ENCODE assay signal across 18 cellular contexts in genomic region chr3:57151021-57151449, GRCh38. TPM values are rescaled to one million over a fixed set of nuclear protein-coding genes. Genes with fewer than 3 reads are reported as not detected.
A peak's percentile ranks its signal among the peaks of the same experiment; 100 is the strongest.
DNase-seq lines count a peak whose midpoint lies in the region; ATAC-seq and TF ChIP-seq lines count a peak whose summit lies in the region.
"Had no signal": no experiment of that assay in that cellular context is flagged by ENCODE, and none has a peak within 500 bp of the region (broad histone marks: within the 10 kb centered on the region; RNA-seq: fewer than 3 reads in every experiment).

No MANE protein-coding gene starts in this region.

- H3K4me1 Mint-ChIP-seq in chondrocyte (ENCODE audit: low read depth), result peaks cover 36% of the 10 kb centered on the region
- peaks cover 61% of the 10 kb centered on the region for H3K4me1 Mint-ChIP-seq in mesothelial cell of epicardium

- H3K27me3 Mint-ChIP-seq in chondrocyte (ENCODE audit: low read depth), result no peaks in the 10 kb centered on the region
- H3K27me3 Mint-ChIP-seq in mesothelial cell of epicardium (ENCODE audit: low read depth), result no peaks in the 10 kb centered on the region

- H3K36me3 Mint-ChIP-seq in chondrocyte (ENCODE audit: low read depth) (no peaks in the 10 kb centered on the region), mesothelial cell of epicardium (peaks cover 5% of the 10 kb centered on the region)

- H3K27me3 ChIP-seq in left ventricle myocardium inferior (ENCODE audit: low read depth) (peaks cover 5% of the 10 kb centered on the region), vagina (no peaks in the 10 kb centered on the region)

- H3K9me3 ChIP-seq in left ventricle myocardium inferior (replicated peaks), result no peaks in the 10 kb centered on the region
- no peaks in the 10 kb centered on the region for H3K9me3 ChIP-seq in vagina
- H3K9me3 ChIP-seq: A549, psoas muscle had no signal

- H3K27ac ChIP-seq in left ventricle myocardium inferior (replicated peaks) (peak overlapping the region; percentile 61), vagina (peak overlapping the region; percentile 33)
- H3K27ac ChIP-seq: A549, foreskin keratinocyte, psoas muscle had no signal

- no peaks in the 10 kb centered on the region for H3K36me3 ChIP-seq in left ventricle myocardium inferior
- H3K36me3 ChIP-seq in vagina, result no peaks in the 10 kb centered on the region

- TF ChIP-seq CTCF in left ventricle myocardium inferior (IDR thresholded peaks at IDR 0.05; ENCODE audit: borderline replicate concordance), result no peak
- TF ChIP-seq CTCF in chondrocyte (IDR thresholded peaks at IDR 0.05), result no peak
- no peak for TF ChIP-seq CTCF in mesothelial cell of epicardium (IDR thresholded peaks at IDR 0.05; ENCODE audit: unreplicated experiment)
- TF ChIP-seq CTCF in vagina (IDR thresholded peaks at IDR 0.05), result no peak

- intact Hi-C loops in left ventricle myocardium inferior (cut with micrococcal nuclease), result no loop called here
- intact Hi-C loops in left cardiac atrium (cut with DNase I), result no loop called here
- intact Hi-C loops in vagina (cut with DNase I), result no loop called here

- H3K4me1 ChIP-seq in left ventricle myocardium inferior, result peaks cover 47% of the 10 kb centered on the region
- peaks cover 15% of the 10 kb centered on the region for H3K4me1 ChIP-seq in vagina
- H3K4me1 ChIP-seq: A549, foreskin keratinocyte, psoas muscle had no signal

- H3K4me3 Mint-ChIP-seq in chondrocyte (ENCODE audit: unreplicated experiment) (no peak overlapping the region), mesothelial cell of epicardium (no peak overlapping the region)

- ATAC-seq in left cardiac atrium (no peak), HG03565 (IDR thresholded peaks at IDR 0.05; ENCODE audit: unreplicated experiment) (no peak), HG03521 (IDR thresholded peaks at IDR 0.05; ENCODE audit: unreplicated experiment) (no peak)
- ATAC-seq: A549, foreskin keratinocyte, Panc1, psoas muscle had no signal

- peak overlapping the region; percentile 32 for H3K27ac Mint-ChIP-seq in chondrocyte (ENCODE audit: unreplicated experiment)
- peak overlapping the region; percentile 54 for H3K27ac Mint-ChIP-seq in mesothelial cell of epicardium

- H3K4me3 ChIP-seq in left ventricle myocardium inferior (no peak overlapping the region), vagina (no peak overlapping the region)
- H3K4me3 ChIP-seq: A549, psoas muscle had no signal

- DNase-seq in left ventricle myocardium inferior, result no peak
- DNase-seq in left cardiac atrium, result no peak
- no peak for DNase-seq in chondrocyte (ENCODE audit: low spot score)
- DNase-seq in mesothelial cell of epicardium (ENCODE audit: low spot score in 2 of 2, unreplicated experiment in 2 of 2), result no peak
- DNase-seq in vagina (ENCODE audit: extremely low spot score in 2 of 2), result no peak
- DNase-seq in NCI-H510A treated with DMSO at 0.1 percent for 48 hours (lab: John Stamatoyannopoulos, UW), result no peak
- DNase-seq: activated effector memory CD4-positive, alpha-beta T cell treated with anti-CD3 and anti-CD28 coated beads, Interleukin-2, amount 50 U/mL, for 16 hours; aorta; foreskin keratinocyte; NCI-H1694; NCI-H526 treated with DMSO at 0.1 percent for 48 hours; psoas muscle; T-helper 1 cell had no signal

- no peak for TF ChIP-seq POLR2A in vagina (IDR thresholded peaks at IDR 0.05)

- H3K9me3 Mint-ChIP-seq in chondrocyte (ENCODE audit: low read depth) (no peaks in the 10 kb centered on the region), mesothelial cell of epicardium (no peaks in the 10 kb centered on the region)

RNA-seq across cellular contexts. Expression of gene IL17RD, which starts 14.1 kb away (rescaled TPM):
- total RNA-seq in left ventricle myocardium inferior (9.6 TPM), left cardiac atrium (1 to 10 TPM; 3.9 to 5.9 TPM), chondrocyte (5.1 to 6.3 TPM (median 6.1 TPM) in 3 replicates), mesothelial cell of epicardium (27.5 to 30.3 TPM (median 27.9 TPM) in 3 replicates), vagina (17.2 TPM)

RNA-seq across cellular contexts. Expression of gene HESX1, which starts 48.7 kb away (rescaled TPM):
- total RNA-seq in left ventricle myocardium inferior, result 0.30 TPM
- under 1 TPM in 1 of 2 donors, not detected in 1; 0.56 TPM for total RNA-seq in left cardiac atrium
- 0.77 to 1.7 TPM (median 1.2 TPM) in 3 replicates for total RNA-seq in chondrocyte
- 1.5 to 2.4 TPM (median 1.7 TPM) in 3 replicates for total RNA-seq in mesothelial cell of epicardium
- not detected for total RNA-seq in vagina
- total RNA-seq: mesenteric fat pad had no signal
